28 cellular contexts compared by ENCODE assay signal in the genomic region with DNA sequence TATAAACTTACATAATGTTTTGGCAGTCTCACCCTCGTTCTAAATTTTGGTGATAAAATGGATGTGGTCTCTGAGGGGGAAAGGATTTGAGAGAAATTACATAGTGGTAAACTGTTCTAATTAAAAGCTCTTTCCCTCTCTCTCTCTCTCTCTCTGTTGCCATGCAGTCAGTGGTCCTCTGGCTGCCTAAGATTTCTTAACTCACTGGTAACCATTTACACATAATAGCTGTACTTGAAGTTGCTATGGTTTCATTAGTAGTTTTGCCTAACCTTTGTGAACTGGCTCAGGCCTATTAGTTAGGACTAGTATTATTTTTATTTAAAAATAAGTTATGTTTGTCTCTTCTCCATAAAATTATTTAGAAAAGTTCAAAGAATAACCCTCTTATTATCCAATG. TPM values are rescaled to one million over a fixed set of nuclear protein-coding genes. Genes with fewer than 3 reads are reported as not detected.
"Had no signal": no experiment of that assay in that cellular context is flagged by ENCODE, and none has a peak within 500 bp of the region (broad histone marks: within the 10 kb centered on the region; RNA-seq: fewer than 3 reads in every experiment).

No MANE protein-coding gene starts in this region.

- H3K27ac Mint-ChIP-seq: activated B cell treated with CpG ODN at 0.5 μM for 24 hours; activated CD4-positive, alpha-beta T cell treated with anti-CD3 and anti-CD28 coated beads for 36 hours; activated naive CD8-positive, alpha-beta T cell treated with anti-CD3 and anti-CD28 coated beads for 36 hours; nephron progenitor cell; stimulated activated effector memory CD8-positive, alpha-beta T cell treated with anti-CD3 and anti-CD28 coated beads, Interleukin-12 subunit alpha, Interleukin-12 subunit beta, amount 100 ng/mL, for 72 hours; stimulated activated naive CD8-positive, alpha-beta T cell treated with anti-CD3 and anti-CD28 coated beads, Interleukin-15, amount 100 ng/mL, for 72 hours had no signal

- DNase-seq: activated B cell treated with CpG ODN at 0.5 μM for 24 hours; activated CD4-positive, alpha-beta T cell treated with anti-CD3 and anti-CD28 coated beads for 36 hours; activated CD4-positive, alpha-beta T cell treated with anti-CD3 and anti-CD28 coated beads, Interleukin-2, amount 50 U/mL, for 48 hours; activated CD8-positive, alpha-beta memory T cell treated with anti-CD3 and anti-CD28 coated beads, Interleukin-2, amount 50 U/mL, for 48 hours; activated naive CD4-positive, alpha-beta T cell treated with Interleukin-2 at 50 U/mL for 16 hours; activated naive CD8-positive, alpha-beta T cell treated with anti-CD3 and anti-CD28 coated beads for 36 hours; activated T-cell treated with anti-CD3 and anti-CD28 coated beads, Interleukin-2, amount 50 U/mL, for 4 hours; effector memory CD4-positive, alpha-beta T cell; foreskin melanocyte; kidney; midbrain; nephron progenitor cell; nucleus accumbens; right lobe of liver; stimulated activated CD4-positive, alpha-beta T cell treated with anti-CD3 and anti-CD28 coated beads, Interleukin-1b, Interleukin-23, amount 100 ng/mL, for 48 hours; stimulated activated naive CD8-positive, alpha-beta T cell treated with anti-CD3 and anti-CD28 coated beads, Interleukin-15, amount 100 ng/mL, for 72 hours; T1000 had no signal

- ATAC-seq: activated CD4-positive, alpha-beta T cell treated with anti-CD3 and anti-CD28 coated beads for 36 hours; activated T-cell treated with anti-CD3 and anti-CD28 coated beads, Interleukin-2, amount 50 U/mL, for 4 hours; esophagus mucosa; left lobe of liver; right lobe of liver; stimulated activated effector memory CD8-positive, alpha-beta T cell treated with anti-CD3 and anti-CD28 coated beads, Interleukin-12 subunit alpha, Interleukin-12 subunit beta, amount 100 ng/mL, for 72 hours; stimulated activated naive CD8-positive, alpha-beta T cell treated with anti-CD3 and anti-CD28 coated beads, Interleukin-15, amount 100 ng/mL, for 72 hours had no signal

- H3K9me3 Mint-ChIP-seq: activated B cell treated with CpG ODN at 0.5 μM for 24 hours; activated naive CD8-positive, alpha-beta T cell treated with anti-CD3 and anti-CD28 coated beads for 36 hours; activated T-cell treated with anti-CD3 and anti-CD28 coated beads, Interleukin-2, amount 50 U/mL, for 4 hours; central memory CD8-positive, alpha-beta T cell; nephron progenitor cell; stimulated activated effector memory CD8-positive, alpha-beta T cell treated with anti-CD3 and anti-CD28 coated beads, Interleukin-12 subunit alpha, Interleukin-12 subunit beta, amount 100 ng/mL, for 72 hours; stimulated activated naive CD8-positive, alpha-beta T cell treated with anti-CD3 and anti-CD28 coated beads, Interleukin-15, amount 100 ng/mL, for 72 hours had no signal

- H3K27ac ChIP-seq: breast epithelium, right lobe of liver, skin epidermis, tibial nerve had no signal

- H3K4me1 ChIP-seq: breast epithelium had no signal

- H3K9me3 ChIP-seq: breast epithelium, right lobe of liver, tibial nerve had no signal

- H3K4me3 ChIP-seq: breast epithelium, lung, right lobe of liver, skin epidermis, tibial nerve had no signal

- H3K27me3 Mint-ChIP-seq: activated B cell treated with CpG ODN at 0.5 μM for 24 hours; activated CD4-positive, alpha-beta T cell treated with anti-CD3 and anti-CD28 coated beads for 36 hours; activated naive CD8-positive, alpha-beta T cell treated with anti-CD3 and anti-CD28 coated beads for 36 hours; central memory CD8-positive, alpha-beta T cell; stimulated activated naive CD8-positive, alpha-beta T cell treated with anti-CD3 and anti-CD28 coated beads, Interleukin-15, amount 100 ng/mL, for 72 hours had no signal

- H3K36me3 ChIP-seq: breast epithelium had no signal

- H3K27me3 ChIP-seq: breast epithelium, right lobe of liver, tibial nerve had no signal

- H3K4me3 Mint-ChIP-seq: activated B cell treated with CpG ODN at 0.5 μM for 24 hours; activated CD4-positive, alpha-beta T cell treated with anti-CD3 and anti-CD28 coated beads for 36 hours; activated naive CD8-positive, alpha-beta T cell treated with anti-CD3 and anti-CD28 coated beads for 36 hours; activated T-cell treated with anti-CD3 and anti-CD28 coated beads, Interleukin-2, amount 50 U/mL, for 4 hours; central memory CD8-positive, alpha-beta T cell; nephron progenitor cell; stimulated activated effector memory CD8-positive, alpha-beta T cell treated with anti-CD3 and anti-CD28 coated beads, Interleukin-12 subunit alpha, Interleukin-12 subunit beta, amount 100 ng/mL, for 72 hours; stimulated activated naive CD8-positive, alpha-beta T cell treated with anti-CD3 and anti-CD28 coated beads, Interleukin-15, amount 100 ng/mL, for 72 hours had no signal

RNA-seq across cellular contexts. Expression of a gene that starts 45.1 kb away (rescaled TPM):
- total RNA-seq: activated B cell treated with CpG ODN at 0.5 μM for 24 hours; activated CD4-positive, alpha-beta T cell treated with anti-CD3 and anti-CD28 coated beads for 36 hours; activated CD8-positive, alpha-beta memory T cell treated with anti-CD3 and anti-CD28 coated beads for 36 hours; activated T-cell treated with anti-CD3 and anti-CD28 coated beads, Interleukin-2, amount 50 U/mL, for 4 hours; astrocyte; dermis microvascular lymphatic vessel endothelial cell had no signal
